8 cellular contexts compared by ENCODE assay signal in genomic region chr19:56105090-56105701, GRCh38. TPM values are rescaled to one million over a fixed set of nuclear protein-coding genes. Genes with fewer than 3 reads are reported as not detected.
DNase-seq lines count a peak whose midpoint lies in the region; ATAC-seq and TF ChIP-seq lines count a peak whose summit lies in the region.

No MANE protein-coding gene starts in this region.

- intact Hi-C loops in activated CD4-positive, alpha-beta memory T cell treated with anti-CD3 and anti-CD28 coated beads for 36 hours (cut with micrococcal nuclease), result loop anchor here (5.0 kb wide), 1 partner anchor 37 kb away; the partner anchor contains the start of gene ZNF444

- H3K4me1 Mint-ChIP-seq in activated CD4-positive, alpha-beta memory T cell treated with anti-CD3 and anti-CD28 coated beads for 36 hours (ENCODE audit: low read depth), result peaks cover 28% of the 10 kb centered on the region

- H3K36me3 ChIP-seq in effector memory CD4-positive, alpha-beta T cell (ENCODE audit: control insufficient read depth, insufficient read depth, low read length), result peaks cover 25% of the 10 kb centered on the region
- H3K36me3 ChIP-seq in lung (ENCODE audit: control insufficient read depth in 2 of 2, insufficient read depth in 2 of 2, low read length in 2 of 2), result peaks cover 0 to 28% of the 10 kb centered on the region in 2 donors

- H3K27ac ChIP-seq in effector memory CD4-positive, alpha-beta T cell (ENCODE audit: insufficient read depth, low read length, poor library complexity, severe bottlenecking), result no peak overlapping the region
- H3K27ac ChIP-seq in lung (ENCODE audit: low read depth in 1 of 2, low read length in 1 of 2), result peak overlapping the region in 1 of 2 donors; percentile 88

- H3K36me3 Mint-ChIP-seq in activated CD4-positive, alpha-beta memory T cell treated with anti-CD3 and anti-CD28 coated beads for 36 hours, result peaks cover 8% of the 10 kb centered on the region

- H3K4me3 Mint-ChIP-seq in activated CD4-positive, alpha-beta memory T cell treated with anti-CD3 and anti-CD28 coated beads for 36 hours, result no peak overlapping the region

- peak; percentile 49 for TF ChIP-seq CTCF in lung (IDR thresholded peaks at IDR 0.05; ENCODE audit: control extremely low read depth, extremely low read depth)

- no peaks in the 10 kb centered on the region for H3K27me3 Mint-ChIP-seq in activated CD4-positive, alpha-beta memory T cell treated with anti-CD3 and anti-CD28 coated beads for 36 hours

- H3K4me1 ChIP-seq in effector memory CD4-positive, alpha-beta T cell (ENCODE audit: control insufficient read depth, insufficient read depth, low read length, poor library complexity, severe bottlenecking), result peaks cover 10% of the 10 kb centered on the region
- peaks cover 12 to 29% of the 10 kb centered on the region in 2 donors for H3K4me1 ChIP-seq in lung (ENCODE audit: control insufficient read depth in 2 of 2, insufficient read depth in 2 of 2, low read length in 2 of 2)

- no peak overlapping the region for H3K27ac Mint-ChIP-seq in activated CD4-positive, alpha-beta memory T cell treated with anti-CD3 and anti-CD28 coated beads for 36 hours

- no peaks in the 10 kb centered on the region for H3K9me3 ChIP-seq in effector memory CD4-positive, alpha-beta T cell (ENCODE audit: control insufficient read depth, low read length)
- no peaks in the 10 kb centered on the region for H3K9me3 ChIP-seq in lung (ENCODE audit: control insufficient read depth in 2 of 2, insufficient read depth in 1 of 2, low read length in 1 of 2)

- H3K27me3 ChIP-seq in effector memory CD4-positive, alpha-beta T cell (replicated peaks; ENCODE audit: control insufficient read depth, insufficient read depth, low read length, poor library complexity, severe bottlenecking), result no peaks in the 10 kb centered on the region
- no peaks in the 10 kb centered on the region for H3K27me3 ChIP-seq in lung (ENCODE audit: control insufficient read depth, insufficient read depth)

- 11 to 15% methylated on average over 22 of the region's 22 CpGs for WGBS in lung, 2 donors

- DNase-seq in DMS53 (lab: John Stamatoyannopoulos, UW) (peak; percentile 81), NCI-H146 treated with DMSO at 0.1 percent for 48 hours (lab: John Stamatoyannopoulos, UW; ENCODE audit: unreplicated experiment) (peak; percentile 30), lung (ENCODE audit: low spot score) (peak; percentile 86)
- DNase-seq in activated CD4-positive, alpha-beta memory T cell treated with anti-CD3 and anti-CD28 coated beads for 36 hours, result peak; percentile 48
- DNase-seq in effector memory CD4-positive, alpha-beta T cell, result peak; percentile 9 to 22 (median 13)
- DNase-seq in stimulated activated CD8-positive, alpha-beta memory T cell treated with anti-CD3 and anti-CD28 coated beads, Interleukin-15, amount 100 ng/mL, for 24 hours (ENCODE audit: low read depth), result peak; percentile 20

- CTCF ChIA-PET in activated CD4-positive, alpha-beta memory T cell treated with anti-CD3 and anti-CD28 coated beads for 36 hours (lab: Charles Lee), result interaction anchor here (0.9 to 1.5 kb wide), 6 partner anchors 14 to 228 kb away, joined by 3 to 7 read pairs (median 6); no protein-coding TSS in a partner anchor

- H3K9me3 Mint-ChIP-seq in activated CD4-positive, alpha-beta memory T cell treated with anti-CD3 and anti-CD28 coated beads for 36 hours, result no peaks in the 10 kb centered on the region

- ATAC-seq in lung (ENCODE audit: insufficient read depth, low FRiP score) (no peak), GM18873 (IDR thresholded peaks at IDR 0.05; ENCODE audit: low FRiP score, unreplicated experiment) (no peak), HG03457 (IDR thresholded peaks at IDR 0.05; ENCODE audit: unreplicated experiment) (no peak)

- no peak overlapping the region for H3K4me3 ChIP-seq in effector memory CD4-positive, alpha-beta T cell (ENCODE audit: insufficient read depth, low read depth, low read length, poor library complexity, severe bottlenecking)
- H3K4me3 ChIP-seq in lung, result no peak overlapping the region

- POLR2A ChIA-PET in activated CD4-positive, alpha-beta memory T cell treated with anti-CD3 and anti-CD28 coated beads for 36 hours (lab: Charles Lee), result no interaction called here

RNA-seq across cellular contexts. Expression of gene ZNF787, which starts 15.9 kb away (rescaled TPM):
- total RNA-seq in activated CD4-positive, alpha-beta memory T cell treated with anti-CD3 and anti-CD28 coated beads for 36 hours, result 10 to 100 TPM; 25.3 to 25.5 TPM
- total RNA-seq in lung, result 10 to 100 TPM; 27.5 to 44.7 TPM
- polyA plus RNA-seq in lung, result 10 to 100 TPM; 29.3 to 35.1 TPM

RNA-seq across cellular contexts. Expression of gene ZNF444, which starts 35.9 kb away (rescaled TPM):
- 10 to 100 TPM; 23.1 to 26.1 TPM for total RNA-seq in activated CD4-positive, alpha-beta memory T cell treated with anti-CD3 and anti-CD28 coated beads for 36 hours
- 10 to 100 TPM; 39.2 to 55.5 TPM for total RNA-seq in lung
- 10 to 100 TPM; 27.8 to 44.1 TPM for polyA plus RNA-seq in lung

Comparison
In these comparisons a context has a peak if more than half of its experiments do, and no peak if none do; other contexts are left out.
1. DNase-seq: peak in every context shown above with its lines; median percentile 86 in lung; 81 in DMS53; 48 in activated CD4-positive, alpha-beta memory T cell treated with anti-CD3 and anti-CD28 coated beads for 36 hours; 30 in NCI-H146 treated with DMSO at 0.1 percent for 48 hours; 20 in stimulated activated CD8-positive, alpha-beta memory T cell treated with anti-CD3 and anti-CD28 coated beads, Interleukin-15, amount 100 ng/mL, for 24 hours; 13 in effector memory CD4-positive, alpha-beta T cell.